10 cellular contexts compared by ENCODE assay signal in the genomic region with DNA sequence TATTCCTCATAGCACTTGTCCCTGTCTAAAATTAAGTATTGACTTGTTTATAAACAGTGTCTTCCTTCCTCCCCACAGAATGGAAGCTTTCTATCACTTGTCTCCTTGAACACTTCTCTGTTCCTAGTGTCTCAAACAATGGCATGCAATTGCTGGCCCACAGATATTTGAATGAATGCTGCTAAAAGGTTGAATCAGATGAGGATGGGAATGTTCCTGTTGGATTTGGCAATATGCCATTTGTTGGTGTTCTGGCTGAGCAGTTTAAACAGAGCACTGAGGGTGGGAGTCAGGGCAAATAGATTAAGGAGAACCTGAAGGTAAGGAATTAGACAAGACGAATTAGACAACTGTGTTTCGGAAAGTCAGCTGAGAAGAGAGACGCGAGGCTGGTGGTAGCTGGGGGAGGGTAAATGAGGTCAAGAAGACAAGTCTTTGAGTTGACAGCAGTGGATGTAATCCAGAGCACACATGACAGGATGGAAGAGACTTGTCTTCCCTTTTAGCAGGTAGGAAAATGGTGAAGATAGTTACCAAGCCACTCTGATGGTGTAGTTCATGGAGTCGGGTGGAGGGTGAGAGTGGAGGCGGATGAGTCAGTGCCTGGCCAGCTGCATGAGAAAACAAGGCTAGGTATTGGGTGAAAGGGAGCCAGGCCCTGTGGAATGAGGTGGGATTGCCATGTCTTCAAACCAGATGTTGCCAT. TPM values are rescaled to one million over a fixed set of nuclear protein-coding genes. Genes with fewer than 3 reads are reported as not detected.
A peak's percentile ranks its signal among the peaks of the same experiment; 100 is the strongest.
DNase-seq lines count a peak whose midpoint lies in the region; ATAC-seq and TF ChIP-seq lines count a peak whose summit lies in the region.
"Had no signal": no experiment of that assay in that cellular context is flagged by ENCODE, and none has a peak within 500 bp of the region (broad histone marks: within the 10 kb centered on the region; RNA-seq: fewer than 3 reads in every experiment).

No MANE protein-coding gene starts in this region.

- no peaks in the 10 kb centered on the region for H3K9me3 Mint-ChIP-seq in T-helper 2 cell treated with Interferon-gamma antibody and Interleukin-4, amounts not matched to agents 5 μg/mL and 100 μg/mL, for 36 hours
- H3K9me3 Mint-ChIP-seq in osteocyte (ENCODE audit: unreplicated experiment): no peaks in the 10 kb centered on the region

- peak; percentile 61 for DNase-seq in T-helper 2 cell treated with Interferon-gamma antibody and Interleukin-4, amounts not matched to agents 5 μg/mL and 100 μg/mL, for 36 hours (ENCODE audit: low spot score)
- no peak for DNase-seq in T-helper 2 cell
- DNase-seq in M059J (ENCODE audit: low read depth): peak; percentile 36
- peak; percentile 31 for DNase-seq in epidermal melanocyte (ENCODE audit: insufficient read length, low spot score)
- DNase-seq in smooth muscle cell of the brain vasculature (ENCODE audit: low read depth, low spot score): peak; percentile 24
- no peak for DNase-seq in osteocyte (ENCODE audit: extremely low spot score, unreplicated experiment)
- DNase-seq in activated effector memory CD4-positive, alpha-beta T cell treated with Interleukin-2 at 50 U/mL for 16 hours: no peak
- DNase-seq: lower lobe of right lung had no signal

- H3K27me3 Mint-ChIP-seq in T-helper 2 cell treated with Interferon-gamma antibody and Interleukin-4, amounts not matched to agents 5 μg/mL and 100 μg/mL, for 36 hours (ENCODE audit: low read depth): no peaks in the 10 kb centered on the region
- no peaks in the 10 kb centered on the region for H3K27me3 Mint-ChIP-seq in osteocyte (ENCODE audit: unreplicated experiment)

- H3K4me1 Mint-ChIP-seq in T-helper 2 cell treated with Interferon-gamma antibody and Interleukin-4, amounts not matched to agents 5 μg/mL and 100 μg/mL, for 36 hours (ENCODE audit: low read depth): peaks cover 36% of the 10 kb centered on the region
- H3K4me1 Mint-ChIP-seq in osteocyte (ENCODE audit: unreplicated experiment): no peaks in the 10 kb centered on the region

- no peak for ATAC-seq in HG03097 (IDR thresholded peaks at IDR 0.05; ENCODE audit: low FRiP score, unreplicated experiment)

- peaks cover 39% of the 10 kb centered on the region for H3K36me3 Mint-ChIP-seq in T-helper 2 cell treated with Interferon-gamma antibody and Interleukin-4, amounts not matched to agents 5 μg/mL and 100 μg/mL, for 36 hours (ENCODE audit: low read depth)
- H3K36me3 Mint-ChIP-seq in osteocyte (ENCODE audit: unreplicated experiment): peaks cover 19% of the 10 kb centered on the region

- TF ChIP-seq CTCF in osteocyte (IDR thresholded peaks at IDR 0.05): no peak

- H3K4me3 Mint-ChIP-seq in T-helper 2 cell treated with Interferon-gamma antibody and Interleukin-4, amounts not matched to agents 5 μg/mL and 100 μg/mL, for 36 hours: no peak overlapping the region
- H3K4me3 Mint-ChIP-seq in osteocyte (ENCODE audit: unreplicated experiment): no peak overlapping the region

- H3K27ac Mint-ChIP-seq in T-helper 2 cell treated with Interferon-gamma antibody and Interleukin-4, amounts not matched to agents 5 μg/mL and 100 μg/mL, for 36 hours: no peak overlapping the region
- H3K27ac Mint-ChIP-seq in osteocyte (ENCODE audit: unreplicated experiment): no peak overlapping the region

RNA-seq across cellular contexts. Expression of a gene that starts 58.3 kb away (rescaled TPM):
- total RNA-seq in M059J (2014; rRNA removed; shearing (Covaris generic)): not detected in 2 replicates
- total RNA-seq in osteocyte: not detected in 2 replicates
- total RNA-seq: chondrocyte, lower lobe of right lung had no signal

Comparison
In these comparisons a context has a peak if more than half of its experiments do, and no peak if none do; other contexts are left out.
1. DNase-seq: peak in T-helper 2 cell treated with Interferon-gamma antibody and Interleukin-4, amounts not matched to agents 5 μg/mL and 100 μg/mL, for 36 hours (single experiment), M059J (single experiment), epidermal melanocyte (single experiment) and smooth muscle cell of the brain vasculature (single experiment); none in T-helper 2 cell (0 of 5), osteocyte (single experiment) and activated effector memory CD4-positive, alpha-beta T cell treated with Interleukin-2 at 50 U/mL for 16 hours (single experiment).